8 cellular contexts compared by ENCODE assay signal in genomic region chr5:32027717-32028321, GRCh38.
DNase-seq lines count a peak whose midpoint lies in the region; ATAC-seq, FAIRE-seq and TF ChIP-seq lines count a peak whose summit lies in the region.

No MANE protein-coding gene starts in this region.

- H3K27ac ChIP-seq in AG04450 (ENCODE audit: low read depth, low read length) (peak overlapping the region; percentile 63), right lobe of liver (peak overlapping the region in 1 of 3 donors; percentile 15)

- peaks cover 6% of the 10 kb centered on the region for H3K4me1 Mint-ChIP-seq in activated CD4-positive, alpha-beta T cell treated with anti-CD3 and anti-CD28 coated beads for 36 hours

- no peak for FAIRE-seq in urothelium cell line (lab: Jason Lieb, UNC)

- H3K4me3 ChIP-seq in AG04450 (ENCODE audit: low read depth, low read length) (peak overlapping the region; percentile 38), right lobe of liver (no peak overlapping the region)

- no peak for TF ChIP-seq POLR2A in right lobe of liver (IDR thresholded peaks at IDR 0.05)

- H3K4me3 Mint-ChIP-seq in activated CD4-positive, alpha-beta T cell treated with anti-CD3 and anti-CD28 coated beads for 36 hours: no peak overlapping the region

- H3K36me3 Mint-ChIP-seq in activated CD4-positive, alpha-beta T cell treated with anti-CD3 and anti-CD28 coated beads for 36 hours (ENCODE audit: low read depth): no peaks in the 10 kb centered on the region

- intact Hi-C loops in right lobe of liver (cut with DNase I): no loop called here
- intact Hi-C loops in activated CD4-positive, alpha-beta T cell treated with anti-CD3 and anti-CD28 coated beads for 36 hours (cut with DNase I, micrococcal nuclease): no loop called here

- no peaks in the 10 kb centered on the region for H3K36me3 ChIP-seq in right lobe of liver

- peak; percentile 86 to 94 (median 88) for ATAC-seq in right lobe of liver
- ATAC-seq in activated CD4-positive, alpha-beta T cell treated with anti-CD3 and anti-CD28 coated beads for 36 hours: no peak

- no peaks in the 10 kb centered on the region for H3K9me3 Mint-ChIP-seq in activated CD4-positive, alpha-beta T cell treated with anti-CD3 and anti-CD28 coated beads for 36 hours (ENCODE audit: low read depth)

- POLR2A ChIA-PET in AG04450 (lab: Yijun Ruan, JAX): interaction anchor here (0.6 to 1.0 kb wide), 4 partner anchors 21 to 83 kb away, joined by 3 read pairs; no protein-coding TSS in a partner anchor
- POLR2A ChIA-PET in activated CD4-positive, alpha-beta T cell treated with anti-CD3 and anti-CD28 coated beads for 36 hours (lab: Charles Lee): interaction anchor here (0.6 kb wide), 1 partner anchor 167 kb away, joined by 3 read pairs; no protein-coding TSS in a partner anchor

- CTCF ChIA-PET in AG04450 (lab: Charles Lee): interaction anchor here (0.6 to 1.4 kb wide), 5 partner anchors 49 to 219 kb away, joined by 3 to 6 read pairs (median 4); no protein-coding TSS in a partner anchor
- CTCF ChIA-PET in activated CD4-positive, alpha-beta T cell treated with anti-CD3 and anti-CD28 coated beads for 36 hours (lab: Charles Lee): interaction anchor here (0.7 kb wide), 1 partner anchor 9 kb away, joined by 3 read pairs; no protein-coding TSS in a partner anchor

- no peaks in the 10 kb centered on the region for H3K27me3 Mint-ChIP-seq in activated CD4-positive, alpha-beta T cell treated with anti-CD3 and anti-CD28 coated beads for 36 hours

- peak; percentile 82 for DNase-seq in AG04450 (ENCODE audit: low read depth, low spot score)
- DNase-seq in NCI-H460 (ENCODE audit: extremely low read depth, low read depth): peak; percentile 70
- peak; percentile 30 to 87 for DNase-seq in dermis microvascular lymphatic vessel endothelial cell (ENCODE audit: low read depth in 2 of 2)
- no peak for DNase-seq in right lobe of liver
- peak; percentile 84 for DNase-seq in urothelium cell line (ENCODE audit: low spot score)
- DNase-seq in activated CD4-positive, alpha-beta T cell treated with anti-CD3 and anti-CD28 coated beads for 36 hours: no peak
- DNase-seq in activated CD8-positive, alpha-beta memory T cell treated with anti-CD3 and anti-CD28 coated beads, Interleukin-2, amount 50 U/mL, for 48 hours: no peak
- no peak for DNase-seq in activated CD8-positive, alpha-beta memory T cell treated with anti-CD3 and anti-CD28 coated beads, Interleukin-2, amount 50 U/mL, for 4 hours

- H3K9me3 ChIP-seq in AG04450 (ENCODE audit: control insufficient read depth, insufficient read depth, low read length) (no peaks in the 10 kb centered on the region), right lobe of liver (no peaks in the 10 kb centered on the region)

- TF ChIP-seq CTCF in AG04450 (IDR thresholded peaks at IDR 0.05; ENCODE audit: low read depth, low read length) (no peak), right lobe of liver (IDR thresholded peaks at IDR 0.05) (no peak)

- WGBS in right lobe of liver (ENCODE audit: insufficient coverage, low coverage, low lambda C conversion rate, missing lambda C conversion rate): 19% methylated on average over 9 of the region's 9 CpGs

- no peaks in the 10 kb centered on the region for H3K4me1 ChIP-seq in right lobe of liver

- H3K27ac Mint-ChIP-seq in activated CD4-positive, alpha-beta T cell treated with anti-CD3 and anti-CD28 coated beads for 36 hours: no peak overlapping the region

- H3K27me3 ChIP-seq in AG04450 (ENCODE audit: control insufficient read depth, insufficient read depth, low read length) (peaks cover 2% of the 10 kb centered on the region), right lobe of liver (no peaks in the 10 kb centered on the region)

Comparison
In these comparisons a context has a peak if more than half of its experiments do, and no peak if none do; other contexts are left out.
1. DNase-seq: peak in AG04450 (single experiment), NCI-H460 (single experiment), dermis microvascular lymphatic vessel endothelial cell (2 of 2) and urothelium cell line (single experiment); none in right lobe of liver (0 of 3), activated CD4-positive, alpha-beta T cell treated with anti-CD3 and anti-CD28 coated beads for 36 hours (single experiment), activated CD8-positive, alpha-beta memory T cell treated with anti-CD3 and anti-CD28 coated beads, Interleukin-2, amount 50 U/mL, for 48 hours (single experiment) and activated CD8-positive, alpha-beta memory T cell treated with anti-CD3 and anti-CD28 coated beads, Interleukin-2, amount 50 U/mL, for 4 hours (single experiment).